1 cellular context compared by ENCODE assay signal in the genomic region with DNA sequence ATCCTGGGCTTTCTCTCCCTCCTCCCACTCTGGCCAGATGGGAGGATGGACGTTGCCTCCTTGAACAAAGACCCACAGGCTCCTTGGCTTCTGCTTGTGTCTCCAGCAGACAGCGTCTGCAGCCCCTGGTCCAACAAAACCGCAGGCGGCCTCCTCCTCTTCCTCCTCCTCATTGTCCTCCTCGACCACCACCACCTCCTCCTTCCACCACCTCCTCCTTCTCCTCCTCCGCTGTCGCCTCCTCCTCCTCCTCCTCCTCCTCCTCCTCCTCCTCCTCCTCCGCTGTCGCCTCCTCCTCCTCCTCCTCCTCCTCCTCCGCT.
TF ChIP-seq lines count a peak whose summit lies in the region.

No MANE protein-coding gene starts in this region.

TF ChIP-seq in H1, 55 proteins besides CTCF, POLR2A, EP300 and RAD21:
- no peak for TF ChIP-seq BACH1 (IDR thresholded peaks at IDR 0.05; ENCODE audit: low read length)
- TF ChIP-seq SRF (IDR thresholded peaks at IDR 0.05; ENCODE audit: low read depth, low read length), result no peak
- TF ChIP-seq TCF12 (IDR thresholded peaks at IDR 0.05; ENCODE audit: low read depth, low read length), result no peak
- no peak for TF ChIP-seq CREB1 (IDR thresholded peaks at IDR 0.05)
- no peak for TF ChIP-seq TAF7 (optimal IDR thresholded peaks at IDR 0.05; ENCODE audit: borderline replicate concordance, low read depth, low read length)
- TF ChIP-seq RXRA (IDR thresholded peaks at IDR 0.05; ENCODE audit: insufficient read depth, low read depth, low read length), result no peak
- TF ChIP-seq KDM1A (IDR thresholded peaks at IDR 0.05; ENCODE audit: borderline replicate concordance, low read length), result no peak
- TF ChIP-seq, protein P1, sequence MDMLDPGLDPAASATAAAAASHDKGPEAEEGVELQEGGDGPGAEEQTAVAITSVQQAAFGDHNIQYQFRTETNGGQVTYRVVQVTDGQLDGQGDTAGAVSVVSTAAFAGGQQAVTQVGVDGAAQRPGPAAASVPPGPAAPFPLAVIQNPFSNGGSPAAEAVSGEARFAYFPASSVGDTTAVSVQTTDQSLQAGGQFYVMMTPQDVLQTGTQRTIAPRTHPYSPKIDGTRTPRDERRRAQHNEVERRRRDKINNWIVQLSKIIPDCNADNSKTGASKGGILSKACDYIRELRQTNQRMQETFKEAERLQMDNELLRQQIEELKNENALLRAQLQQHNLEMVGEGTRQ (IDR thresholded peaks at IDR 0.05; ENCODE audit: low read length), result no peak
- no peak for TF ChIP-seq HDAC6 (IDR thresholded peaks at IDR 0.05; ENCODE audit: low read depth, low read length)
- TF ChIP-seq TAF1 (IDR thresholded peaks at IDR 0.05; ENCODE audit: low read depth, low read length), result no peak
- TF ChIP-seq NRF1 (IDR thresholded peaks at IDR 0.05; ENCODE audit: low read depth, low read length), result no peak
- no peak for TF ChIP-seq TEAD4 (IDR thresholded peaks at IDR 0.05; ENCODE audit: low read depth, low read length)
- TF ChIP-seq BCL11A (IDR thresholded peaks at IDR 0.05; ENCODE audit: low read depth in 2 of 2, low read length in 2 of 2), result no peak
- TF ChIP-seq CBX5 (IDR thresholded peaks at IDR 0.05; ENCODE audit: low read depth, low read length), result no peak
- TF ChIP-seq JUN (IDR thresholded peaks at IDR 0.05; ENCODE audit: low read depth, low read length), result no peak
- no peak for TF ChIP-seq SIX5 (IDR thresholded peaks at IDR 0.05; ENCODE audit: low read depth, low read length)
- TF ChIP-seq ZNF274 (IDR thresholded peaks at IDR 0.05; ENCODE audit: borderline replicate concordance, extremely low read depth, low read length), result no peak
- TF ChIP-seq, protein P2, sequence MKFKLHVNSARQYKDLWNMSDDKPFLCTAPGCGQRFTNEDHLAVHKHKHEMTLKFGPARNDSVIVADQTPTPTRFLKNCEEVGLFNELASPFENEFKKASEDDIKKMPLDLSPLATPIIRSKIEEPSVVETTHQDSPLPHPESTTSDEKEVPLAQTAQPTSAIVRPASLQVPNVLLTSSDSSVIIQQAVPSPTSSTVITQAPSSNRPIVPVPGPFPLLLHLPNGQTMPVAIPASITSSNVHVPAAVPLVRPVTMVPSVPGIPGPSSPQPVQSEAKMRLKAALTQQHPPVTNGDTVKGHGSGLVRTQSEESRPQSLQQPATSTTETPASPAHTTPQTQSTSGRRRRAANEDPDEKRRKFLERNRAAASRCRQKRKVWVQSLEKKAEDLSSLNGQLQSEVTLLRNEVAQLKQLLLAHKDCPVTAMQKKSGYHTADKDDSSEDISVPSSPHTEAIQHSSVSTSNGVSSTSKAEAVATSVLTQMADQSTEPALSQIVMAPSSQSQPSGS (IDR thresholded peaks at IDR 0.05; ENCODE audit: low read length), result no peak
- TF ChIP-seq YY1 (IDR thresholded peaks at IDR 0.05; ENCODE audit: low read depth, low read length), result no peak
- no peak for TF ChIP-seq SP2 (IDR thresholded peaks at IDR 0.05; ENCODE audit: low read length)
